Comparison of ENCODE assay signal across 1 cellular context in the genomic region with DNA sequence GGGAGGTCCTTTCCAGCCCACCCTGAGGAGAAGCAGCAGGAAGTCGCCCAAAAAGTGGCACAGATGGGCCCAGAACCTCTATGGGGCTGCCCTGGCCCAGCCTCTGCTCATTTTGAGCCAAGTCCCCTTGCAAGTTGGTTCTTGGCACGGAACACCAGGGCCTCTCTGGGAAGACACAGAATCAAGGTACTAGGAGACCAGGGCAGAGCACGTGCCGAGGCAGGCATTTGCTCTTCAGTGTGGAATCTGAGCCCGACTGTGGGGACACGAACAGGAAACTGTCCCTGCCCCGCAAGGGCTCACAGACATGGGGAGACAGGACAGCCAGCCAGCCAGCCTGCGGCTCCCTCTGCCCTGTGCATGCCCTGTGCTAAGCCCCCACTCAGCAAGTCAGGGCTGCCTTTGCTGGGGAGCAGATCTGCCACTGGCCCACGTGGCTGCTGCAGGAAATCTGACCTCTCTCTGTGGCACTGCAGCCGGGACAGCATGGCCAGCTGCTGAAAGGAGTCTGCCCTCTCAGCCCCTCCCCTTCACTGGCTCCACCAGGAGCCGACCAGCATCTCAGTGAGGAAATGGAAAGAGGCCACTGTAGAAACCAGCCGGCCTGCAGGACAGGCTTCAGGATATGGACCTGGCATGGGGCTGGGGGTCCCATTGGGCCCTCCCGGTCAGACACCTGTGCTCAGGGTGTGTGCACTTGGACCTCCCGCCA.
A peak's percentile ranks its signal among the peaks of the same experiment; 100 is the strongest.
TF ChIP-seq lines count a peak whose summit lies in the region.

No MANE protein-coding gene starts in this region.

TF ChIP-seq in HepG2, 621 proteins besides CTCF, POLR2A, EP300 and RAD21 (continued from another document and continues in another):
- TF ChIP-seq REST (IDR thresholded peaks at IDR 0.05; ENCODE audit: borderline replicate concordance in 1 of 2, low read depth in 1 of 2, low read length in 2 of 2): no peak
- TF ChIP-seq, protein P1, sequence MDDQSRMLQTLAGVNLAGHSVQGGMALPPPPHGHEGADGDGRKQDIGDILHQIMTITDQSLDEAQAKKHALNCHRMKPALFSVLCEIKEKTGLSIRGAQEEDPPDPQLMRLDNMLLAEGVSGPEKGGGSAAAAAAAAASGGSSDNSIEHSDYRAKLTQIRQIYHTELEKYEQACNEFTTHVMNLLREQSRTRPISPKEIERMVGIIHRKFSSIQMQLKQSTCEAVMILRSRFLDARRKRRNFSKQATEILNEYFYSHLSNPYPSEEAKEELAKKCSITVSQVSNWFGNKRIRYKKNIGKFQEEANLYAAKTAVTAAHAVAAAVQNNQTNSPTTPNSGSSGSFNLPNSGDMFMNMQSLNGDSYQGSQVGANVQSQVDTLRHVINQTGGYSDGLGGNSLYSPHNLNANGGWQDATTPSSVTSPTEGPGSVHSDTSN (CRISPR knock-in tag; IDR thresholded peaks at IDR 0.05; ENCODE audit: borderline replicate concordance): no peak
- TF ChIP-seq, protein P2, sequence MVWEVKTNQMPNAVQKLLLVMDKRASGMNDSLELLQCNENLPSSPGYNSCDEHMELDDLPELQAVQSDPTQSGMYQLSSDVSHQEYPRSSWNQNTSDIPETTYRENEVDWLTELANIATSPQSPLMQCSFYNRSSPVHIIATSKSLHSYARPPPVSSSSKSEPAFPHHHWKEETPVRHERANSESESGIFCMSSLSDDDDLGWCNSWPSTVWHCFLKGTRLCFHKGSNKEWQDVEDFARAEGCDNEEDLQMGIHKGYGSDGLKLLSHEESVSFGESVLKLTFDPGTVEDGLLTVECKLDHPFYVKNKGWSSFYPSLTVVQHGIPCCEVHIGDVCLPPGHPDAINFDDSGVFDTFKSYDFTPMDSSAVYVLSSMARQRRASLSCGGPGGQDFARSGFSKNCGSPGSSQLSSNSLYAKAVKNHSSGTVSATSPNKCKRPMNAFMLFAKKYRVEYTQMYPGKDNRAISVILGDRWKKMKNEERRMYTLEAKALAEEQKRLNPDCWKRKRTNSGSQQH (CRISPR knock-in tag; IDR thresholded peaks at IDR 0.05; ENCODE audit: low read depth): no peak
- peak; percentile 48 for TF ChIP-seq TAF15 (IDR thresholded peaks at IDR 0.05; ENCODE audit: low read depth, low read length, poor library complexity, severe bottlenecking)
- TF ChIP-seq, protein P3, sequence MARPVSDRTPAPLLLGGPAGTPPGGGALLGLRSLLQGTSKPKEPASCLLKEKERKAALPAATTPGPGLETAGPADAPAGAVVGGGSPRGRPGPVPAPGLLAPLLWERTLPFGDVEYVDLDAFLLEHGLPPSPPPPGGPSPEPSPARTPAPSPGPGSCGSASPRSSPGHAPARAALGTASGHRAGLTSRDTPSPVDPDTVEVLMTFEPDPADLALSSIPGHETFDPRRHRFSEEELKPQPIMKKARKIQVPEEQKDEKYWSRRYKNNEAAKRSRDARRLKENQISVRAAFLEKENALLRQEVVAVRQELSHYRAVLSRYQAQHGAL (CRISPR knock-in tag; IDR thresholded peaks at IDR 0.05; ENCODE audit: not compliant biosample characterization): no peak
- TF ChIP-seq WIZ (CRISPR knock-in tag; IDR thresholded peaks at IDR 0.05): no peak
- TF ChIP-seq ZKSCAN5 (CRISPR knock-in tag; IDR thresholded peaks at IDR 0.05): 0 out of 2 replicates have a peak, but pooled peaks have one; percentile 32
- no peak for TF ChIP-seq ZNF780A (CRISPR knock-in tag; IDR thresholded peaks at IDR 0.05)
- TF ChIP-seq ATF7 (IDR thresholded peaks at IDR 0.05): no peak
- TF ChIP-seq ATF7 (CRISPR knock-in tag; IDR thresholded peaks at IDR 0.05): no peak
- TF ChIP-seq JUNB (CRISPR knock-in tag; IDR thresholded peaks at IDR 0.05; ENCODE audit: borderline replicate concordance): no peak
- TF ChIP-seq TFDP2 (CRISPR knock-in tag; IDR thresholded peaks at IDR 0.05): no peak
- no peak for TF ChIP-seq ESRRA (CRISPR knock-in tag; IDR thresholded peaks at IDR 0.05; ENCODE audit: low read depth)
- peak; percentile 35; the same call in 1 of the 2 replicates for TF ChIP-seq GATAD2A (CRISPR knock-in tag; IDR thresholded peaks at IDR 0.05)
- TF ChIP-seq ZNF660 (CRISPR knock-in tag; IDR thresholded peaks at IDR 0.05; ENCODE audit: borderline replicate concordance, low read depth): no peak
- no peak for TF ChIP-seq SRSF1 (optimal IDR thresholded peaks at IDR 0.05; ENCODE audit: low read depth, low read length)
- no peak for TF ChIP-seq ZSCAN12 (CRISPR knock-in tag; IDR thresholded peaks at IDR 0.05)
- TF ChIP-seq HNRNPUL1 (IDR thresholded peaks at IDR 0.05; ENCODE audit: low read depth, low read length): no peak
- TF ChIP-seq SSRP1 (CRISPR knock-in tag; IDR thresholded peaks at IDR 0.05): no peak
- TF ChIP-seq ZNF768 (CRISPR knock-in tag; IDR thresholded peaks at IDR 0.05): no peak
- no peak for TF ChIP-seq ZMYM4 (CRISPR knock-in tag; IDR thresholded peaks at IDR 0.05)
- no peak for TF ChIP-seq HNF4A (CRISPR knock-in tag; IDR thresholded peaks at IDR 0.05)
- no peak for TF ChIP-seq ZNF224 (CRISPR knock-in tag; IDR thresholded peaks at IDR 0.05)
- TF ChIP-seq DMTF1 (CRISPR knock-in tag; IDR thresholded peaks at IDR 0.05): no peak
- no peak for TF ChIP-seq ZNF207 (IDR thresholded peaks at IDR 0.05; ENCODE audit: borderline replicate concordance)
- TF ChIP-seq SAP130 (CRISPR knock-in tag; IDR thresholded peaks at IDR 0.05; ENCODE audit: low read depth): peak; percentile 60
- no peak for TF ChIP-seq ZNF557 (CRISPR knock-in tag; IDR thresholded peaks at IDR 0.05)
- no peak for TF ChIP-seq AKAP8 (CRISPR knock-in tag; IDR thresholded peaks at IDR 0.05)
- peak; percentile 17; the same call in 1 of the 2 replicates for TF ChIP-seq GFI1 (CRISPR knock-in tag; IDR thresholded peaks at IDR 0.05; ENCODE audit: borderline replicate concordance)
- TF ChIP-seq, protein P4, sequence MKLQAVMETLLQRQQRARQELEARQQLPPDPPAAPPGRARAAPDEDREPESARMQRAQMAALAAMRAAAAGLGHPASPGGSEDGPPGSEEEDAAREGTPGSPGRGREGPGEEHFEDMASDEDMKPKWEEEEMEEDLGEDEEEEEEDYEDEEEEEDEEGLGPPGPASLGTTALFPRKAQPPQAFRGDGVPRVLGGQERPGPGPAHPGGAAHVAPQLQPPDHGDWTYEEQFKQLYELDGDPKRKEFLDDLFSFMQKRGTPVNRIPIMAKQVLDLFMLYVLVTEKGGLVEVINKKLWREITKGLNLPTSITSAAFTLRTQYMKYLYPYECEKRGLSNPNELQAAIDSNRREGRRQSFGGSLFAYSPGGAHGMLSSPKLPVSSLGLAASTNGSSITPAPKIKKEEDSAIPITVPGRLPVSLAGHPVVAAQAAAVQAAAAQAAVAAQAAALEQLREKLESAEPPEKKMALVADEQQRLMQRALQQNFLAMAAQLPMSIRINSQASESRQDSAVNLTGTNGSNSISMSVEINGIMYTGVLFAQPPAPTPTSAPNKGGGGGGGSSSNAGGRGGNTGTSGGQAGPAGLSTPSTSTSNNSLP (IDR thresholded peaks at IDR 0.05; ENCODE audit: low read depth, low read length): no peak
- TF ChIP-seq ZNF562 (CRISPR knock-in tag; IDR thresholded peaks at IDR 0.05; ENCODE audit: borderline replicate concordance): no peak
- TF ChIP-seq ZBTB40 (IDR thresholded peaks at IDR 0.05): no peak
- TF ChIP-seq ZBTB40 (CRISPR knock-in tag; IDR thresholded peaks at IDR 0.05): no peak; the same call in 1 of the 2 replicates
- TF ChIP-seq HNRNPL (IDR thresholded peaks at IDR 0.05; ENCODE audit: low read depth, low read length): peak; percentile 80; the same call in 1 of the 2 replicates
- no peak for TF ChIP-seq CHD2 (IDR thresholded peaks at IDR 0.05; ENCODE audit: low read depth, low read length)
